In the genomic region with DNA sequence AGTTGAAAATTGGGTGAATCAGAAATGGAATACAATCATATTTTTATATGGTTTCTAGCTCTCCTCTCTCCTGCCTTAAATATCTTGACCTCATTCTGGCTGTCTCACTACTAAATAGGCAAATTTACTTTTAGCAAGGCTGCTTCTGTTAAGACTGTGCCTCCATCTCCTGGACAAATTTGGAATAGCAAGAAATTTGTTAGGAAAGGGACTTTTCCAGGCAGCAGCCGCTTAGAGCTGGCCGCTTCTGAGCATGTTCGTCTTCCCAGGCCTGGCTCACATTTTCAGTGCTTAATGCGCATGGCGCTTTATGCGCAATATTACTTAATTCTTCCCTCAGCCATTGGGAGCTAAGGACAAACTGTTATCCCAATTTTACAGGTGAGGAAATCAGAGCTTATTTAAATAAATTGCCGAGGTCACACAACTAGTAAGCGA, we compare ENCODE assay signal across 8 cellular contexts. TPM values are rescaled to one million over a fixed set of nuclear protein-coding genes. Genes with fewer than 3 reads are reported as not detected.
DNase-seq lines count a peak whose midpoint lies in the region; ATAC-seq and TF ChIP-seq lines count a peak whose summit lies in the region.

No MANE protein-coding gene starts in this region.

- peak overlapping the region; percentile 92 for H3K4me2 ChIP-seq in mammary epithelial cell (ENCODE audit: insufficient read depth, low read depth, low read length)

- intact Hi-C loops in mammary epithelial cell (cut with micrococcal nuclease) (loop anchor here (1.0 to 10.0 kb wide), 4 partner anchors 165 to 521 kb away; no protein-coding TSS in a partner anchor), sciatic nerve (cut with DNase I) (no loop called here)

- H3K27ac ChIP-seq in mammary epithelial cell (ENCODE audit: insufficient read depth, low read depth, low read length), result peak overlapping the region; percentile 80
- no peak overlapping the region for H3K27ac ChIP-seq in iPS DF 6.9 (ENCODE audit: low read length)

- BruUV-seq in mammary epithelial cell (replicated peaks; lab: Mats Ljungman, UMichigan), result no TSS peak

- CTCF ChIA-PET in mammary epithelial cell (lab: Charles Lee; ENCODE audit: low non-redundant PET), result interaction anchor here (0.6 to 1.5 kb wide), 14 partner anchors 13 to 523 kb away, joined by 3 to 17 read pairs (median 5); no protein-coding TSS in a partner anchor

- ATAC-seq in SK-N-SH treated with all-trans-retinoic acid at 6 μM for 48 hours, result peak; percentile 59
- peak; percentile 71 for ATAC-seq in sciatic nerve
- ATAC-seq in HG03139 (IDR thresholded peaks at IDR 0.05; ENCODE audit: unreplicated experiment), result no peak

- peak; percentile 34 for DNase-seq in stimulated activated CD4-positive, alpha-beta T cell treated with anti-CD3 and anti-CD28 coated beads, Interleukin-15, amount 100 ng/mL, for 24 hours
- DNase-seq in stimulated activated CD4-positive, alpha-beta T cell treated with anti-CD3 and anti-CD28 coated beads, Interleukin-4, amount 100 ng/mL, for 1 hour, result no peak
- peak; percentile 53 for DNase-seq in NCI-H1048 (lab: John Stamatoyannopoulos, UW)
- DNase-seq in mammary epithelial cell, result peak; percentile 85
- peak; percentile 52 for DNase-seq in iPS DF 6.9 (ENCODE audit: low read depth, low spot score)
- no peak for DNase-seq in sciatic nerve (ENCODE audit: low spot score)

- no peaks in the 10 kb centered on the region for H3K9me3 ChIP-seq in mammary epithelial cell (replicated peaks; ENCODE audit: insufficient read depth, low read length)
- H3K9me3 ChIP-seq in iPS DF 6.9 (ENCODE audit: control insufficient read depth, insufficient read depth, low read length), result no peaks in the 10 kb centered on the region

- H3K4me1 ChIP-seq in mammary epithelial cell (ENCODE audit: insufficient read depth, low read length) (peaks cover 27% of the 10 kb centered on the region), iPS DF 6.9 (ENCODE audit: control insufficient read depth, insufficient read depth, low read length) (no peaks in the 10 kb centered on the region)

- dilution Hi-C loops in mammary epithelial cell (cut with HindIII; ENCODE audit: low sequenced_read_pairs), result no loop called here

- TF ChIP-seq CTCF in mammary epithelial cell (conservative IDR thresholded peaks at IDR 0.05 in 1 of 2, IDR thresholded peaks at IDR 0.05 in 1 of 2; ENCODE audit: extremely low read depth in 1 of 2, insufficient read depth in 1 of 2, low read depth in 1 of 2, low read length in 2 of 2), result peak; percentile 78 to 79

- no peaks in the 10 kb centered on the region for H3K27me3 ChIP-seq in mammary epithelial cell (ENCODE audit: insufficient read depth, low read length)
- H3K27me3 ChIP-seq in iPS DF 6.9 (ENCODE audit: control insufficient read depth, insufficient read depth, low read length), result 0 out of 2 replicates have a peak, but pooled peaks cover 2% of the 10 kb centered on the region

- peaks cover 42% of the 10 kb centered on the region for H3K79me2 ChIP-seq in mammary epithelial cell (ENCODE audit: insufficient read depth, low read length)

- peak overlapping the region; percentile 49 for H2AFZ ChIP-seq in mammary epithelial cell (ENCODE audit: low read depth, low read length)

- in situ Hi-C loops in mammary epithelial cell (cut with MboI; ENCODE audit: low sequenced_read_pairs in 2 of 2), result loop anchor here (5.0 to 10.0 kb wide), 4 partner anchors 81 to 241 kb away; no protein-coding TSS in a partner anchor

- peaks cover 5% of the 10 kb centered on the region for H3K36me3 ChIP-seq in mammary epithelial cell (ENCODE audit: insufficient read depth, low read length)
- H3K36me3 ChIP-seq in iPS DF 6.9 (ENCODE audit: control insufficient read depth, insufficient read depth, low read length), result no peaks in the 10 kb centered on the region; the same call in 1 of the 2 replicates

- WGBS in mammary epithelial cell (ENCODE audit: low coverage, missing lambda C conversion rate), result 22% methylated on average over 8 of the region's 8 CpGs
- WGBS in iPS DF 6.9 (ENCODE audit: insufficient coverage, insufficient read length), result no CpG with 5 or more reads among the region's 8 CpGs

- no peaks in the 10 kb centered on the region for H4K20me1 ChIP-seq in mammary epithelial cell (ENCODE audit: insufficient read depth, low read length)

- H3K4me3 ChIP-seq in mammary epithelial cell (replicated peaks in 1 of 3; ENCODE audit: insufficient read depth in 1 of 3, low read depth in 2 of 3, low read length in 3 of 3) (no peak overlapping the region), iPS DF 6.9 (ENCODE audit: low read length) (no peak overlapping the region)

- H3K9ac ChIP-seq in mammary epithelial cell (ENCODE audit: insufficient read depth, low read length), result no peak overlapping the region

TF ChIP-seq in SK-N-SH treated with all-trans-retinoic acid at 6 μM for 48 hours, 23 proteins besides CTCF, POLR2A, EP300 and RAD21:
- TF ChIP-seq POU6F1 (CRISPR knock-in tag; IDR thresholded peaks at IDR 0.05; ENCODE audit: borderline replicate concordance, low read depth) (no peak), ESRRG (CRISPR knock-in tag; IDR thresholded peaks at IDR 0.05) (no peak), ZNF70 (CRISPR knock-in tag; IDR thresholded peaks at IDR 0.05) (no peak), CSRNP3 (CRISPR knock-in tag; IDR thresholded peaks at IDR 0.05) (no peak), TCF4 (CRISPR knock-in tag; IDR thresholded peaks at IDR 0.05; ENCODE audit: borderline replicate concordance) (no peak), ZNF565 (CRISPR knock-in tag; conservative IDR thresholded peaks at IDR 0.05; ENCODE audit: low read depth) (no peak), ZNF8 (CRISPR knock-in tag; IDR thresholded peaks at IDR 0.05) (no peak), TOX (CRISPR knock-in tag; IDR thresholded peaks at IDR 0.05; ENCODE audit: borderline replicate concordance) (no peak)
- TF ChIP-seq, protein P1, sequence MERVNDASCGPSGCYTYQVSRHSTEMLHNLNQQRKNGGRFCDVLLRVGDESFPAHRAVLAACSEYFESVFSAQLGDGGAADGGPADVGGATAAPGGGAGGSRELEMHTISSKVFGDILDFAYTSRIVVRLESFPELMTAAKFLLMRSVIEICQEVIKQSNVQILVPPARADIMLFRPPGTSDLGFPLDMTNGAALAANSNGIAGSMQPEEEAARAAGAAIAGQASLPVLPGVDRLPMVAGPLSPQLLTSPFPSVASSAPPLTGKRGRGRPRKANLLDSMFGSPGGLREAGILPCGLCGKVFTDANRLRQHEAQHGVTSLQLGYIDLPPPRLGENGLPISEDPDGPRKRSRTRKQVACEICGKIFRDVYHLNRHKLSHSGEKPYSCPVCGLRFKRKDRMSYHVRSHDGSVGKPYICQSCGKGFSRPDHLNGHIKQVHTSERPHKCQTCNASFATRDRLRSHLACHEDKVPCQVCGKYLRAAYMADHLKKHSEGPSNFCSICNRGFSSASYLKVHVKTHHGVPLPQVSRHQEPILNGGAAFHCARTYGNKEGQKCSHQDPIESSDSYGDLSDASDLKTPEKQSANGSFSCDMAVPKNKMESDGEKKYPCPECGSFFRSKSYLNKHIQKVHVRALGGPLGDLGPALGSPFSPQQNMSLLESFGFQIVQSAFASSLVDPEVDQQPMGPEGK (CRISPR knock-in tag; IDR thresholded peaks at IDR 0.05; ENCODE audit: borderline replicate concordance), result no peak

RNA-seq across cellular contexts. Expression of gene PEX26, which starts 1.7 kb away (rescaled TPM):
- total RNA-seq in mammary epithelial cell (10 to 100 TPM; 26.5 to 35.1 TPM), sciatic nerve (25.9 TPM)
- 20.1 TPM for polyA plus RNA-seq in mammary epithelial cell
- polyA minus RNA-seq in mammary epithelial cell, result 62.6 TPM

RNA-seq across cellular contexts. Expression of gene TUBA8, which starts 34.5 kb away (rescaled TPM):
- total RNA-seq in mammary epithelial cell, result under 1 TPM; 0.19 to 0.33 TPM
- 0.65 TPM for polyA plus RNA-seq in mammary epithelial cell
- polyA minus RNA-seq in mammary epithelial cell, result not detected
- total RNA-seq in sciatic nerve, result 3.7 TPM

RNA-seq across cellular contexts. Expression of gene MICAL3, which starts 51.7 kb away (rescaled TPM):
- 100 to 1,000 TPM in 1 of 2 donors, 10 to 100 TPM in 1; 67.2 to 102 TPM for total RNA-seq in mammary epithelial cell
- 31.3 TPM for polyA plus RNA-seq in mammary epithelial cell
- 110 TPM for polyA minus RNA-seq in mammary epithelial cell
- total RNA-seq in sciatic nerve, result 131 TPM

Comparison
In these comparisons a context has a peak if more than half of its experiments do, and no peak if none do; other contexts are left out.
1. DNase-seq: peak in stimulated activated CD4-positive, alpha-beta T cell treated with anti-CD3 and anti-CD28 coated beads, Interleukin-15, amount 100 ng/mL, for 24 hours (single experiment), NCI-H1048 (single experiment), mammary epithelial cell (single experiment) and iPS DF 6.9 (single experiment); none in stimulated activated CD4-positive, alpha-beta T cell treated with anti-CD3 and anti-CD28 coated beads, Interleukin-4, amount 100 ng/mL, for 1 hour (single experiment) and sciatic nerve (single experiment).